Comparison of ENCODE assay signal across 1 cellular context in genomic region chr14:34450958-34451357, GRCh38.
A peak's percentile ranks its signal among the peaks of the same experiment; 100 is the strongest.
TF ChIP-seq lines count a peak whose summit lies in the region.

No MANE protein-coding gene starts in this region.

TF ChIP-seq in HepG2, 621 proteins besides CTCF, POLR2A, EP300 and RAD21:
- TF ChIP-seq ZNF362 (CRISPR knock-in tag; IDR thresholded peaks at IDR 0.05; ENCODE audit: borderline replicate concordance) (peak; percentile 63; the same call in 1 of the 2 replicates), ZBTB25 (CRISPR knock-in tag; IDR thresholded peaks at IDR 0.05) (0 out of 2 replicates have a peak, but pooled peaks have one; percentile 2), ZNF10 (CRISPR knock-in tag; IDR thresholded peaks at IDR 0.05; ENCODE audit: borderline replicate concordance, low read depth) (no peak), LCORL (IDR thresholded peaks at IDR 0.05) (no peak), LCORL (CRISPR knock-in tag; IDR thresholded peaks at IDR 0.05) (peak; percentile 19; the same call in 1 of the 2 replicates), PPARG (CRISPR knock-in tag; conservative IDR thresholded peaks at IDR 0.05) (peak; percentile 5; the same call in 1 of the 2 replicates), ZNF713 (CRISPR knock-in tag; IDR thresholded peaks at IDR 0.05) (no peak), ZNF121 (CRISPR knock-in tag; IDR thresholded peaks at IDR 0.05) (no peak), CREM (IDR thresholded peaks at IDR 0.05) (0 out of 2 replicates have a peak, but pooled peaks have one; percentile 12), CREM (CRISPR knock-in tag; IDR thresholded peaks at IDR 0.05) (no peak)
TF ChIP-seq in HepG2: peak in this region for 5.
